9 cellular contexts compared by ENCODE assay signal in the genomic region with DNA sequence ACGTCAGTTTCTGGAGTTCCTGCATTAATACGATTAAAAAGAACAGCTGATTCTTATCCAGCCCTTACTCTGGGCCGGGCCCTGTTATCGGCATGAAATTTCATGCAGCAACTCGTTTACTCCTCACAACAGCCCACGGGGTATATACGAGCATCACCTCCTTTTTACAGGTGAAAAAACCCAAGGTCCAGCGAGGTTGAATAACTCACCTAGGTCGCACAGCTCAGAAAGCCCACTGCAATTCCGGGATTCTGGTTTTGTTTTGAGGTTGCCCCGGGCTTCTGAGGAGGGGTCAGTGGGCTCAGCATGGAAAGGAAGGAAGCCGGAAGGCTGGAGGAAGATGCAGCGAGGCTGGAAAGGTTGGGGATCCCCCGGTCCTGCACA. TPM values are rescaled to one million over a fixed set of nuclear protein-coding genes. Genes with fewer than 3 reads are reported as not detected.
DNase-seq lines count a peak whose midpoint lies in the region; ATAC-seq and TF ChIP-seq lines count a peak whose summit lies in the region.
"Had no signal": no experiment of that assay in that cellular context is flagged by ENCODE, and none has a peak within 500 bp of the region (broad histone marks: within the 10 kb centered on the region; RNA-seq: fewer than 3 reads in every experiment).

No MANE protein-coding gene starts in this region.

- no peaks in the 10 kb centered on the region for H3K36me3 Mint-ChIP-seq in stimulated activated naive CD8-positive, alpha-beta T cell treated with anti-CD3 and anti-CD28 coated beads, Interleukin-15, Interleukin-2, amounts not matched to agents 100 ng/mL and 50 ng/mL, for 24 hours (ENCODE audit: low read depth)

- peak overlapping the region in 1 of 2 experiments; percentile 83 for H3K4me3 ChIP-seq in mesenchymal stem cell (ENCODE audit: insufficient read depth in 1 of 2, low read depth in 1 of 2, low read length in 2 of 2)
- no peak overlapping the region for H3K4me3 ChIP-seq in body of pancreas
- H3K4me3 ChIP-seq: MG63 had no signal

- H3K27ac ChIP-seq in caudate nucleus (ENCODE audit: low read depth, low read length) (peak overlapping the region; percentile 86), mesenchymal stem cell (ENCODE audit: low read length, poor library complexity, severe bottlenecking) (no peak overlapping the region), body of pancreas (no peak overlapping the region)

- intact Hi-C loops in body of pancreas (cut with DNase I), result no loop called here

- H3K79me1 ChIP-seq in mesenchymal stem cell (replicated peaks; ENCODE audit: low read length, poor library complexity, severe bottlenecking), result no peaks in the 10 kb centered on the region

- DNase-seq in stimulated activated naive CD8-positive, alpha-beta T cell treated with anti-CD3 and anti-CD28 coated beads, Interleukin-15, Interleukin-2, amounts not matched to agents 100 U/mL and 50 U/mL, for 24 hours, result no peak
- peak in 3 of 61 donors; percentile 10 to 40 (median 22) for DNase-seq in caudate nucleus (lab: John Stamatoyannopoulos, UW)
- no peak for DNase-seq in mesenchymal stem cell
- no peak for DNase-seq in NCI-H1930 (lab: John Stamatoyannopoulos, UW)
- DNase-seq in body of pancreas, result no peak
- DNase-seq in NCI-H1105 treated with DMSO at 0.1 percent for 48 hours (lab: John Stamatoyannopoulos, UW), result no peak
- DNase-seq: MG63 had no signal

- peaks cover 0 to 55% of the 10 kb centered on the region in 2 experiments for H3K27me3 ChIP-seq in mesenchymal stem cell (ENCODE audit: control insufficient read depth in 1 of 2, insufficient read depth in 1 of 2, low read length in 2 of 2)
- H3K27me3 ChIP-seq in body of pancreas, result peaks cover 0 to 6% of the 10 kb centered on the region in 2 donors
- H3K27me3 ChIP-seq: MG63 had no signal

- peaks cover 10% of the 10 kb centered on the region for H3K4me1 Mint-ChIP-seq in stimulated activated naive CD8-positive, alpha-beta T cell treated with anti-CD3 and anti-CD28 coated beads, Interleukin-15, Interleukin-2, amounts not matched to agents 100 ng/mL and 50 ng/mL, for 24 hours (ENCODE audit: low read depth)

- H2BK12ac ChIP-seq in mesenchymal stem cell (ENCODE audit: low read length in 2 of 2), result no peak overlapping the region

- no peak overlapping the region for H3K14ac ChIP-seq in mesenchymal stem cell (ENCODE audit: low read length in 2 of 2)

- H3K36me3 ChIP-seq in mesenchymal stem cell (ENCODE audit: control insufficient read depth in 1 of 2, insufficient read depth in 2 of 2, low read depth in 1 of 2, low read length in 2 of 2) (no peaks in the 10 kb centered on the region), body of pancreas (replicated peaks in 1 of 2; ENCODE audit: insufficient read depth in 1 of 2, low read depth in 2 of 2) (no peaks in the 10 kb centered on the region)
- H3K36me3 ChIP-seq: MG63 had no signal

- H3K27me3 Mint-ChIP-seq in stimulated activated naive CD8-positive, alpha-beta T cell treated with anti-CD3 and anti-CD28 coated beads, Interleukin-15, Interleukin-2, amounts not matched to agents 100 ng/mL and 50 ng/mL, for 24 hours, result peaks cover 49% of the 10 kb centered on the region

- no peak overlapping the region for H2AFZ ChIP-seq in mesenchymal stem cell (ENCODE audit: low read depth, low read length)

- H3K4me3 Mint-ChIP-seq in stimulated activated naive CD8-positive, alpha-beta T cell treated with anti-CD3 and anti-CD28 coated beads, Interleukin-15, Interleukin-2, amounts not matched to agents 100 ng/mL and 50 ng/mL, for 24 hours, result peak overlapping the region; percentile 74

- H4K8ac ChIP-seq in mesenchymal stem cell (ENCODE audit: low read length), result no peak overlapping the region

- no peak for ATAC-seq in stimulated activated naive CD8-positive, alpha-beta T cell treated with anti-CD3 and anti-CD28 coated beads, Interleukin-15, Interleukin-2, amounts not matched to agents 100 U/mL and 50 U/mL, for 24 hours
- no peak for ATAC-seq in body of pancreas
- ATAC-seq in GM19324 (IDR thresholded peaks at IDR 0.05; ENCODE audit: low FRiP score, unreplicated experiment), result no peak

- H4K91ac ChIP-seq in mesenchymal stem cell (ENCODE audit: low read length), result no peak overlapping the region

- H3K4ac ChIP-seq in mesenchymal stem cell (ENCODE audit: low read depth in 1 of 2, low read length in 2 of 2), result no peak overlapping the region

- no peak overlapping the region for H2BK5ac ChIP-seq in mesenchymal stem cell (ENCODE audit: low read depth, low read length, poor library complexity, severe bottlenecking)

- no peak overlapping the region for H2BK15ac ChIP-seq in mesenchymal stem cell (ENCODE audit: low read depth, poor library complexity, severe bottlenecking)

- H3K18ac ChIP-seq in mesenchymal stem cell (ENCODE audit: low read depth in 1 of 2, low read length in 2 of 2), result no peak overlapping the region

- no peak for TF ChIP-seq CTCF in body of pancreas (IDR thresholded peaks at IDR 0.05)

- H3K4me2 ChIP-seq in mesenchymal stem cell (ENCODE audit: low read length, poor library complexity, severe bottlenecking), result no peak overlapping the region

- H3K9me3 ChIP-seq in mesenchymal stem cell (ENCODE audit: control insufficient read depth, low read length), result no peaks in the 10 kb centered on the region
- no peaks in the 10 kb centered on the region for H3K9me3 ChIP-seq in body of pancreas
- H3K9me3 ChIP-seq: MG63 had no signal

- no peak overlapping the region for H3K27ac Mint-ChIP-seq in stimulated activated naive CD8-positive, alpha-beta T cell treated with anti-CD3 and anti-CD28 coated beads, Interleukin-15, Interleukin-2, amounts not matched to agents 100 ng/mL and 50 ng/mL, for 24 hours

- peak overlapping the region; percentile 80 for H3K9ac ChIP-seq in mesenchymal stem cell (ENCODE audit: low read length)

- H3K9me3 Mint-ChIP-seq in stimulated activated naive CD8-positive, alpha-beta T cell treated with anti-CD3 and anti-CD28 coated beads, Interleukin-15, Interleukin-2, amounts not matched to agents 100 ng/mL and 50 ng/mL, for 24 hours, result no peaks in the 10 kb centered on the region

- no peak for TF ChIP-seq POLR2A in body of pancreas (IDR thresholded peaks at IDR 0.05)

- H2AK5ac ChIP-seq in mesenchymal stem cell (ENCODE audit: low read length, severe bottlenecking), result no peak overlapping the region

- no peak overlapping the region for H3K23ac ChIP-seq in mesenchymal stem cell (ENCODE audit: low read length in 2 of 2)

- H3K4me1 ChIP-seq in mesenchymal stem cell (ENCODE audit: control insufficient read depth, insufficient read depth, low read depth, low read length), result peaks cover 9% of the 10 kb centered on the region
- H3K4me1 ChIP-seq in body of pancreas, result peaks cover 10% of the 10 kb centered on the region

- 40% methylated on average over 14 of the region's 14 CpGs for WGBS in mesenchymal stem cell
- 2 to 5% methylated on average over 13 to 14 of the region's 14 CpGs for WGBS in body of pancreas, 2 donors

- H2BK120ac ChIP-seq in mesenchymal stem cell (ENCODE audit: low read depth, low read length), result no peak overlapping the region

RNA-seq across cellular contexts. Expression of a gene that starts 0.6 kb away (rescaled TPM):
- 0.01 TPM for polyA plus RNA-seq in mesenchymal stem cell (2013, experiment 1 of 2)
- not detected for polyA plus RNA-seq in mesenchymal stem cell (2013, experiment 2 of 2)
- not detected for total RNA-seq in body of pancreas

RNA-seq across cellular contexts. Expression of a gene that starts 42.0 kb away (rescaled TPM):
- 28.8 TPM for polyA plus RNA-seq in mesenchymal stem cell (2013, experiment 1 of 2)
- 29.4 TPM for polyA plus RNA-seq in mesenchymal stem cell (2013, experiment 2 of 2)
- 10 to 100 TPM; 18.9 to 40.2 TPM for total RNA-seq in body of pancreas

RNA-seq across cellular contexts. Expression of a gene that starts 51.2 kb away (rescaled TPM):
- polyA plus RNA-seq in mesenchymal stem cell (2013, experiment 1 of 2), result 3.2 TPM
- 2.3 TPM for polyA plus RNA-seq in mesenchymal stem cell (2013, experiment 2 of 2)
- total RNA-seq in body of pancreas, result 1 to 10 TPM in 1 of 2 donors, under 1 TPM in 1; 0.52 to 4.3 TPM
